In the genomic region with DNA sequence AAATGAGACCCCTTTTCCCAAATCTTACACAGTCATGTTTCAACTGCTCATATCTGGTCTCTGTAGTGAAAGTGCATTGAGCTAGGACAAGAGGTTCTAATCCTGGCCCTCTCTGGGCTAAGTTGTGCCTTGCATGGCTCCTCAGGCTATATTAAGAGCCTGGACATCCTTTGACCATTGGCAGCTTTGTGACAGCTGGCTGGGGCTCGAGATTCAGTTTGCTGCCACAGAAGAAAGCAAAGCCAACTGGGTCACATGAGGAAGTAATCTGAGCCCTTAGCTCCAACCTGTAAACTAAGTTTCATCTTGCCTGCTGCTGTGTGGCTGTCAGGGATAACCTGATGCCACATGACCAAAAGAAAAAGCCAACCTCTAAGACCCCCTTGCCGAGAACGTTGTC, we compare ENCODE assay signal across 11 cellular contexts. TPM values are rescaled to one million over a fixed set of nuclear protein-coding genes. Genes with fewer than 3 reads are reported as not detected.
A peak's percentile ranks its signal among the peaks of the same experiment; 100 is the strongest.
DNase-seq lines count a peak whose midpoint lies in the region; ATAC-seq and TF ChIP-seq lines count a peak whose summit lies in the region.
"Had no signal": no experiment of that assay in that cellular context is flagged by ENCODE, and none has a peak within 500 bp of the region (broad histone marks: within the 10 kb centered on the region; RNA-seq: fewer than 3 reads in every experiment).

No MANE protein-coding gene starts in this region.

- ATAC-seq in Right ventricle myocardium inferior (peak; percentile 97), body of pancreas (peak; percentile 55), HG03159 (IDR thresholded peaks at IDR 0.05; ENCODE audit: unreplicated experiment) (no peak), left colon (no peak)
- ATAC-seq: stimulated activated effector memory CD8-positive, alpha-beta T cell treated with anti-CD3 and anti-CD28 coated beads, Interleukin-12 subunit alpha, Interleukin-12 subunit beta, amount 100 ng/mL, for 72 hours had no signal

- no peaks in the 10 kb centered on the region for H3K9me3 ChIP-seq in body of pancreas
- no peaks in the 10 kb centered on the region for H3K9me3 ChIP-seq in breast epithelium
- H3K9me3 ChIP-seq: lower lobe of right lung had no signal

- H3K4me3 ChIP-seq in body of pancreas (no peak overlapping the region), breast epithelium (no peak overlapping the region)
- H3K4me3 ChIP-seq: lower lobe of right lung had no signal

- intact Hi-C loops in Right ventricle myocardium inferior (cut with DNase I) = no loop called here
- intact Hi-C loops in cardiac septum (cut with DNase I) = no loop called here
- intact Hi-C loops in body of pancreas (cut with DNase I) = no loop called here
- intact Hi-C loops in left colon (cut with DNase I, micrococcal nuclease) = no loop called here
- intact Hi-C loops in breast epithelium (cut with DNase I; ENCODE audit: low total_unique reads) = no loop called here

- WGBS in body of pancreas, 2 donors = 22 to 38% methylated on average over 2 to 3 of the region's 3 CpGs

- no peaks in the 10 kb centered on the region for H3K27me3 ChIP-seq in body of pancreas
- H3K27me3 ChIP-seq in breast epithelium = no peaks in the 10 kb centered on the region

- H3K27ac ChIP-seq in body of pancreas (no peak overlapping the region), breast epithelium (no peak overlapping the region)
- H3K27ac ChIP-seq: lower lobe of right lung had no signal

- TF ChIP-seq CTCF in body of pancreas (IDR thresholded peaks at IDR 0.05) = no peak
- no peak for TF ChIP-seq CTCF in breast epithelium (IDR thresholded peaks at IDR 0.05)

- TF ChIP-seq POLR2A in body of pancreas (IDR thresholded peaks at IDR 0.05) (no peak), breast epithelium (IDR thresholded peaks at IDR 0.05) (no peak)

- DNase-seq in Right ventricle myocardium inferior (ENCODE audit: missing footprints) (peak; percentile 59), cardiac septum (ENCODE audit: low spot score) (no peak), body of pancreas (peak; percentile 20 to 64 (median 51)), left kidney (ENCODE audit: low read depth, low spot score) (peak; percentile 83), left colon (no peak), breast epithelium (ENCODE audit: low spot score in 2 of 2) (no peak), AG08395 (ENCODE audit: low spot score) (no peak)
- DNase-seq: activated CD4-positive, alpha-beta T cell treated with anti-CD3 and anti-CD28 coated beads for 48 hours; lower lobe of right lung had no signal

- H3K36me3 ChIP-seq in body of pancreas (replicated peaks in 1 of 2; ENCODE audit: insufficient read depth in 1 of 2, low read depth in 2 of 2) (no peaks in the 10 kb centered on the region), breast epithelium (no peaks in the 10 kb centered on the region)
- H3K36me3 ChIP-seq: lower lobe of right lung had no signal

- peaks cover 4% of the 10 kb centered on the region for H3K4me1 ChIP-seq in body of pancreas
- H3K4me1 ChIP-seq in breast epithelium = no peaks in the 10 kb centered on the region
- H3K4me1 ChIP-seq: lower lobe of right lung had no signal

RNA-seq across cellular contexts. Expression of gene JADE1, which starts 51.8 kb away (rescaled TPM):
- total RNA-seq in Right ventricle myocardium inferior = 24.3 TPM
- 23.0 TPM for total RNA-seq in cardiac septum
- total RNA-seq in body of pancreas = 10 to 100 TPM; 44.4 to 50.4 TPM
- total RNA-seq in left colon = 1 to 10 TPM; 5.4 to 8.4 TPM
- total RNA-seq in breast epithelium = 10 to 100 TPM; 51.2 to 86.7 (median 62.6) TPM

Comparison
In these comparisons a context has a peak if more than half of its experiments do, and no peak if none do; other contexts are left out.
1. DNase-seq: peak in Right ventricle myocardium inferior (single experiment), body of pancreas (4 of 4) and left kidney (single experiment); none in cardiac septum (single experiment), left colon (0 of 2), breast epithelium (0 of 2) and AG08395 (single experiment).
2. ATAC-seq: peak in Right ventricle myocardium inferior (single experiment) and body of pancreas (single experiment); none in HG03159 (single experiment) and left colon (single experiment).